In genomic region chr5:116652196-116652729, GRCh38 we compare ENCODE assay signal across 8 cellular contexts.
DNase-seq lines count a peak whose midpoint lies in the region; ATAC-seq lines count a peak whose summit lies in the region.

No MANE protein-coding gene starts in this region.

- no peak overlapping the region for H3K27ac Mint-ChIP-seq in natural killer cell treated with Interleukin-12 subunit alpha and Interleukin-12 subunit beta and Interleukin-15 and Interleukin-18, amount 100 ng/mL, for 72 hours

- no peaks in the 10 kb centered on the region for H3K4me1 Mint-ChIP-seq in natural killer cell treated with Interleukin-12 subunit alpha and Interleukin-12 subunit beta and Interleukin-15 and Interleukin-18, amount 100 ng/mL, for 72 hours (ENCODE audit: low read depth in 2 of 2)

- DNase-seq in anterior cingulate cortex (lab: John Stamatoyannopoulos, UW) (peak in 55 of 58 donors; percentile 8 to 93 (median 62)), iPS-NIHi7 (ENCODE audit: extremely low spot score) (peak; percentile 41), NOMO-1 treated with DMSO at 0.1 percent for 48 hours (lab: John Stamatoyannopoulos, UW; ENCODE audit: unreplicated experiment) (no peak)
- DNase-seq in activated CD8-positive, alpha-beta memory T cell treated with anti-CD3 and anti-CD28 coated beads for 24 hours, result no peak
- DNase-seq in natural killer cell treated with Interleukin-12 subunit alpha and Interleukin-12 subunit beta and Interleukin-15 and Interleukin-18, amount 100 ng/mL, for 72 hours (ENCODE audit: low spot score), result no peak
- no peak for DNase-seq in activated CD8-positive, alpha-beta memory T cell treated with anti-CD3 and anti-CD28 coated beads, Interleukin-2, amount 50 U/mL, for 48 hours

- peak; percentile 54 for ATAC-seq in GM19372 (IDR thresholded peaks at IDR 0.05; ENCODE audit: low read depth, unreplicated experiment)
- ATAC-seq in HG03378 (IDR thresholded peaks at IDR 0.05; ENCODE audit: unreplicated experiment), result peak; percentile 79
- ATAC-seq in natural killer cell treated with Interleukin-12 subunit alpha and Interleukin-12 subunit beta and Interleukin-15 and Interleukin-18, amount 100 ng/mL, for 72 hours, result no peak

- H3K9me3 Mint-ChIP-seq in natural killer cell treated with Interleukin-12 subunit alpha and Interleukin-12 subunit beta and Interleukin-15 and Interleukin-18, amount 100 ng/mL, for 72 hours, result peaks cover 6% of the 10 kb centered on the region

- H3K36me3 Mint-ChIP-seq in natural killer cell treated with Interleukin-12 subunit alpha and Interleukin-12 subunit beta and Interleukin-15 and Interleukin-18, amount 100 ng/mL, for 72 hours, result no peaks in the 10 kb centered on the region

- H3K27me3 Mint-ChIP-seq in natural killer cell treated with Interleukin-12 subunit alpha and Interleukin-12 subunit beta and Interleukin-15 and Interleukin-18, amount 100 ng/mL, for 72 hours, result peaks cover 8 to 16% of the 10 kb centered on the region in 2 donors

- H3K4me3 Mint-ChIP-seq in natural killer cell treated with Interleukin-12 subunit alpha and Interleukin-12 subunit beta and Interleukin-15 and Interleukin-18, amount 100 ng/mL, for 72 hours, result no peak overlapping the region

Comparison
In these comparisons a context has a peak if more than half of its experiments do, and no peak if none do; other contexts are left out.
1. ATAC-seq: peak in GM19372 (single experiment) and HG03378 (single experiment); none in natural killer cell treated with Interleukin-12 subunit alpha and Interleukin-12 subunit beta and Interleukin-15 and Interleukin-18, amount 100 ng/mL, for 72 hours (0 of 2).
2. DNase-seq: peak in anterior cingulate cortex (55 of 58) and iPS-NIHi7 (single experiment); none in activated CD8-positive, alpha-beta memory T cell treated with anti-CD3 and anti-CD28 coated beads for 24 hours (single experiment), natural killer cell treated with Interleukin-12 subunit alpha and Interleukin-12 subunit beta and Interleukin-15 and Interleukin-18, amount 100 ng/mL, for 72 hours (single experiment), NOMO-1 treated with DMSO at 0.1 percent for 48 hours (single experiment) and activated CD8-positive, alpha-beta memory T cell treated with anti-CD3 and anti-CD28 coated beads, Interleukin-2, amount 50 U/mL, for 48 hours (single experiment).